13 cellular contexts compared by ENCODE assay signal in genomic region chr4:47577779-47578553, GRCh38.
DNase-seq lines count a peak whose midpoint lies in the region; ATAC-seq and TF ChIP-seq lines count a peak whose summit lies in the region.
"Had no signal": no experiment of that assay in that cellular context is flagged by ENCODE, and none has a peak within 500 bp of the region (broad histone marks: within the 10 kb centered on the region; RNA-seq: fewer than 3 reads in every experiment).

No MANE protein-coding gene starts in this region.

- H4K20me1 ChIP-seq in smooth muscle cell (ENCODE audit: low read depth): no peaks in the 10 kb centered on the region

- no peaks in the 10 kb centered on the region for H3K79me2 ChIP-seq in smooth muscle cell (ENCODE audit: low read depth)

- TF ChIP-seq CTCF in body of pancreas (IDR thresholded peaks at IDR 0.05) (no peak), nephron progenitor cell (IDR thresholded peaks at IDR 0.05) (no peak), upper lobe of right lung (IDR thresholded peaks at IDR 0.05) (no peak), smooth muscle cell (IDR thresholded peaks at IDR 0.05; ENCODE audit: borderline replicate concordance, insufficient read depth, poor library complexity, severe bottlenecking) (no peak)

- H3K27ac ChIP-seq in body of pancreas (peak overlapping the region in 3 of 4 donors; percentile 7 to 44 (median 14)), upper lobe of right lung (peak overlapping the region; percentile 71), smooth muscle cell (ENCODE audit: low read depth) (no peak overlapping the region)

- intact Hi-C loops in body of pancreas (cut with DNase I): no loop called here
- intact Hi-C loops in Right ventricle myocardium superior (cut with DNase I): no loop called here
- intact Hi-C loops in upper lobe of right lung (cut with DNase I): no loop called here

- peak overlapping the region; percentile 26 for H3K27ac Mint-ChIP-seq in nephron progenitor cell
- H3K27ac Mint-ChIP-seq: H9 had no signal

- no peak overlapping the region for H3K4me3 Mint-ChIP-seq in nephron progenitor cell
- H3K4me3 Mint-ChIP-seq: H9 had no signal

- H3K27me3 Mint-ChIP-seq in nephron progenitor cell (ENCODE audit: low read depth, poor library complexity): no peaks in the 10 kb centered on the region

- no peak overlapping the region for H3K9ac ChIP-seq in smooth muscle cell (ENCODE audit: low read depth)

- H2AFZ ChIP-seq in smooth muscle cell (ENCODE audit: low read depth): no peak overlapping the region

- no peaks in the 10 kb centered on the region for H3K4me1 Mint-ChIP-seq in nephron progenitor cell
- H3K4me1 Mint-ChIP-seq: H9 had no signal

- 58 to 61% methylated on average over 7 of the region's 7 CpGs for WGBS in body of pancreas, 2 donors
- WGBS in smooth muscle cell (ENCODE audit: low lambda C conversion rate): 35% methylated on average over 7 of the region's 7 CpGs

- H3K9me3 Mint-ChIP-seq in nephron progenitor cell: no peaks in the 10 kb centered on the region
- H3K9me3 Mint-ChIP-seq: H9 had no signal

- peak; percentile 75 for ATAC-seq in body of pancreas
- ATAC-seq in Right ventricle myocardium superior (ENCODE audit: poor library complexity): peak; percentile 87
- ATAC-seq in upper lobe of right lung: peak; percentile 38

- H3K4me2 ChIP-seq in smooth muscle cell: no peak overlapping the region

- no peaks in the 10 kb centered on the region for H3F3A ChIP-seq in smooth muscle cell (ENCODE audit: low read depth)

- H3K36me3 ChIP-seq in body of pancreas (replicated peaks in 1 of 2; ENCODE audit: insufficient read depth in 1 of 2, low read depth in 2 of 2) (peaks cover 0 to 9% of the 10 kb centered on the region in 2 donors), upper lobe of right lung (peaks cover 65% of the 10 kb centered on the region), smooth muscle cell (ENCODE audit: low read depth) (no peaks in the 10 kb centered on the region)

- H3K27me3 ChIP-seq in body of pancreas (no peaks in the 10 kb centered on the region), upper lobe of right lung (no peaks in the 10 kb centered on the region), smooth muscle cell (ENCODE audit: low read depth) (no peaks in the 10 kb centered on the region)
- H3K27me3 ChIP-seq: dorsolateral prefrontal cortex had no signal

- H3K36me3 Mint-ChIP-seq in nephron progenitor cell (ENCODE audit: low read depth): peaks cover 16% of the 10 kb centered on the region

- H3K9me3 ChIP-seq in body of pancreas: no peaks in the 10 kb centered on the region
- H3K9me3 ChIP-seq in upper lobe of right lung: no peaks in the 10 kb centered on the region
- no peaks in the 10 kb centered on the region for H3K9me3 ChIP-seq in smooth muscle cell (replicated peaks; ENCODE audit: low read depth)

- peak in 2 of 4 donors; percentile 16 to 27 for DNase-seq in body of pancreas
- no peak for DNase-seq in Right ventricle myocardium superior
- no peak for DNase-seq in nephron progenitor cell
- DNase-seq in upper lobe of right lung: no peak
- no peak for DNase-seq in DMS53 (lab: John Stamatoyannopoulos, UW)
- DNase-seq in smooth muscle cell (lab: John Stamatoyannopoulos, UW; ENCODE audit: unreplicated experiment): no peak
- no peak for DNase-seq in ecto neural progenitor cell (ENCODE audit: low spot score)
- DNase-seq: activated CD4-positive, alpha-beta T cell treated with anti-CD3 and anti-CD28 coated beads, Interleukin-2, amount 50 U/mL, for 1 hour; activated effector memory CD4-positive, alpha-beta T cell treated with Interleukin-2 at 50 U/mL for 16 hours; dorsolateral prefrontal cortex; H9; NCI-H146; occipital lobe had no signal

- H3K4me3 ChIP-seq in body of pancreas: no peak overlapping the region
- H3K4me3 ChIP-seq in upper lobe of right lung: no peak overlapping the region
- no peak overlapping the region for H3K4me3 ChIP-seq in smooth muscle cell
- H3K4me3 ChIP-seq: dorsolateral prefrontal cortex had no signal

- no peaks in the 10 kb centered on the region for H3K4me1 ChIP-seq in body of pancreas
- no peaks in the 10 kb centered on the region for H3K4me1 ChIP-seq in upper lobe of right lung
- H3K4me1 ChIP-seq in smooth muscle cell (ENCODE audit: low read depth): no peaks in the 10 kb centered on the region

- TF ChIP-seq POLR2A in body of pancreas (IDR thresholded peaks at IDR 0.05): no peak
